In the genomic region with DNA sequence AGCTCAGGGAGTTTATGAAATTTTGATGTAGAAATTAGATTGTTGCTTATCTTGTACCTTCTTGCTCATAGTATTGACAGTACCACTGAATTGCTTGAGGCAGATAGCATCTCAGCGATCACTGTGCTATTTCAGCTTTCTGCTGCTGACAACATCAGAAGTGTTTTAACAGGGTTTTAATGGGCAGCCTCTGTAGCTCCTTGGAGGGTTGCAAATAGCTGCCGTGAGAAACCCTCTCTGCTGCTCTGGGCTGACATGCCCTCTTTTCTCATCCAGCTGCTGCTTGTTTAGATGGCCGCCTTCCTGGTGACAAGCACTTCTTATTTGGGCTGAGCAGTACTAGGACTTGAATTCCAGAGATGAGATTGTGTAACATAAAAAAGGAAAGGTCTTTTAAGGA, we compare ENCODE assay signal across 13 cellular contexts.
DNase-seq lines count a peak whose midpoint lies in the region; ATAC-seq and TF ChIP-seq lines count a peak whose summit lies in the region.
"Had no signal": no experiment of that assay in that cellular context is flagged by ENCODE, and none has a peak within 500 bp of the region (broad histone marks: within the 10 kb centered on the region; RNA-seq: fewer than 3 reads in every experiment).

No MANE protein-coding gene starts in this region.

- peak; percentile 58 for ATAC-seq in gastroesophageal sphincter
- no peak for ATAC-seq in HG03097 (IDR thresholded peaks at IDR 0.05; ENCODE audit: low FRiP score, unreplicated experiment)

- no peak overlapping the region for H3K27ac ChIP-seq in BLaER1
- peak overlapping the region in 3 of 4 donors; percentile 38 to 52 (median 47) for H3K27ac ChIP-seq in gastroesophageal sphincter

- H3K4me3 Mint-ChIP-seq in osteocyte (ENCODE audit: unreplicated experiment), result no peak overlapping the region
- H3K4me3 Mint-ChIP-seq: naive B cell had no signal

- 63 to 70% methylated on average over 2 to 3 of the region's 3 CpGs for WGBS in gastroesophageal sphincter (ENCODE audit: low coverage in 1 of 2), 2 donors

- no peaks in the 10 kb centered on the region for H4K20me1 ChIP-seq in BLaER1

- H3K9ac ChIP-seq in BLaER1, result no peak overlapping the region

- H3K9me3 ChIP-seq in BLaER1 (no peaks in the 10 kb centered on the region), gastroesophageal sphincter (no peaks in the 10 kb centered on the region)

- no peaks in the 10 kb centered on the region for H3K9me3 Mint-ChIP-seq in osteocyte (ENCODE audit: unreplicated experiment)
- H3K9me3 Mint-ChIP-seq: IgD-negative memory B cell, naive B cell had no signal

- H3K27me3 Mint-ChIP-seq in osteocyte (ENCODE audit: unreplicated experiment), result no peaks in the 10 kb centered on the region
- H3K27me3 Mint-ChIP-seq: IgD-negative memory B cell, naive B cell had no signal

- no peak for TF ChIP-seq CTCF in gastroesophageal sphincter (IDR thresholded peaks at IDR 0.05)
- no peak for TF ChIP-seq CTCF in osteocyte (IDR thresholded peaks at IDR 0.05)

- H3K4me1 ChIP-seq in BLaER1 (peaks cover 64% of the 10 kb centered on the region), gastroesophageal sphincter (peaks cover 0 to 19% (median 0%) of the 10 kb centered on the region in 3 donors)

- DNase-seq in SK-N-DZ (ENCODE audit: low spot score) (peak; percentile 88), osteocyte (ENCODE audit: extremely low spot score, unreplicated experiment) (no peak), T1000 (lab: John Stamatoyannopoulos, UW) (no peak), inferior parietal cortex (ENCODE audit: extremely low spot score) (no peak)
- DNase-seq in stimulated activated CD8-positive, alpha-beta memory T cell treated with anti-CD3 and anti-CD28 coated beads, Interleukin-4, amount 100 ng/mL, for 48 hours, result no peak
- DNase-seq: amniotic stem cell; effector memory CD4-positive, alpha-beta T cell; naive B cell; NCI-H1694 treated with DMSO at 0.1 percent for 48 hours had no signal

- H3K4me3 ChIP-seq in BLaER1, result no peak overlapping the region
- no peak overlapping the region for H3K4me3 ChIP-seq in gastroesophageal sphincter

- no peaks in the 10 kb centered on the region for H3K36me3 Mint-ChIP-seq in osteocyte (ENCODE audit: unreplicated experiment)
- H3K36me3 Mint-ChIP-seq: naive B cell had no signal

- peak overlapping the region; percentile 84 for H3K27ac Mint-ChIP-seq in osteocyte (ENCODE audit: unreplicated experiment)

- H3K4me2 ChIP-seq in BLaER1, result peak overlapping the region; percentile 74; the same call in 1 of the 2 replicates

- no peak for TF ChIP-seq EP300 in gastroesophageal sphincter (IDR thresholded peaks at IDR 0.05)

- TF ChIP-seq POLR2A in gastroesophageal sphincter (IDR thresholded peaks at IDR 0.05), result no peak

- no peaks in the 10 kb centered on the region for H3K27me3 ChIP-seq in BLaER1
- no peaks in the 10 kb centered on the region for H3K27me3 ChIP-seq in gastroesophageal sphincter

- H3K4me1 Mint-ChIP-seq in osteocyte (ENCODE audit: unreplicated experiment), result peaks cover 33% of the 10 kb centered on the region

- H3K36me3 ChIP-seq in BLaER1 (no peaks in the 10 kb centered on the region), gastroesophageal sphincter (no peaks in the 10 kb centered on the region)
